In genomic region chr17:17328251-17328650, GRCh38 we compare ENCODE assay signal across 15 cellular contexts.
"Had no signal": no experiment of that assay in that cellular context is flagged by ENCODE, and none has a peak within 500 bp of the region (broad histone marks: within the 10 kb centered on the region; RNA-seq: fewer than 3 reads in every experiment).

No MANE protein-coding gene starts in this region.

- ATAC-seq: effector memory CD8-positive, alpha-beta T cell; foreskin keratinocyte; left lung had no signal

- H3K36me3 ChIP-seq: left lung, uterus had no signal

- H3K27me3 ChIP-seq: foreskin keratinocyte, left lung, sigmoid colon, uterus had no signal

- H3K9me3 ChIP-seq: left lung, sigmoid colon, uterus had no signal

- H3K27ac ChIP-seq: foreskin keratinocyte, left lung, sigmoid colon, skin epidermis, uterus had no signal

- DNase-seq: effector memory CD8-positive, alpha-beta T cell; foreskin keratinocyte; head of caudate nucleus; hypothalamus; islet precursor cell; left lung; mesenchymal stem cell; naive B cell; sigmoid colon; stimulated activated CD4-positive, alpha-beta T cell treated with anti-CD3 and anti-CD28 coated beads, Interleukin-12 subunit alpha, Interleukin-12 subunit beta, amount 100 ng/mL, for 4 hours; stimulated activated naive CD4-positive, alpha-beta T cell; trophoblast cell; uterus had no signal

- H3K4me3 ChIP-seq: left lung, lung, sigmoid colon, skin epidermis, uterus had no signal

- H3K4me1 ChIP-seq: foreskin keratinocyte, left lung, sigmoid colon, uterus had no signal
